12 cellular contexts compared by ENCODE assay signal in the genomic region with DNA sequence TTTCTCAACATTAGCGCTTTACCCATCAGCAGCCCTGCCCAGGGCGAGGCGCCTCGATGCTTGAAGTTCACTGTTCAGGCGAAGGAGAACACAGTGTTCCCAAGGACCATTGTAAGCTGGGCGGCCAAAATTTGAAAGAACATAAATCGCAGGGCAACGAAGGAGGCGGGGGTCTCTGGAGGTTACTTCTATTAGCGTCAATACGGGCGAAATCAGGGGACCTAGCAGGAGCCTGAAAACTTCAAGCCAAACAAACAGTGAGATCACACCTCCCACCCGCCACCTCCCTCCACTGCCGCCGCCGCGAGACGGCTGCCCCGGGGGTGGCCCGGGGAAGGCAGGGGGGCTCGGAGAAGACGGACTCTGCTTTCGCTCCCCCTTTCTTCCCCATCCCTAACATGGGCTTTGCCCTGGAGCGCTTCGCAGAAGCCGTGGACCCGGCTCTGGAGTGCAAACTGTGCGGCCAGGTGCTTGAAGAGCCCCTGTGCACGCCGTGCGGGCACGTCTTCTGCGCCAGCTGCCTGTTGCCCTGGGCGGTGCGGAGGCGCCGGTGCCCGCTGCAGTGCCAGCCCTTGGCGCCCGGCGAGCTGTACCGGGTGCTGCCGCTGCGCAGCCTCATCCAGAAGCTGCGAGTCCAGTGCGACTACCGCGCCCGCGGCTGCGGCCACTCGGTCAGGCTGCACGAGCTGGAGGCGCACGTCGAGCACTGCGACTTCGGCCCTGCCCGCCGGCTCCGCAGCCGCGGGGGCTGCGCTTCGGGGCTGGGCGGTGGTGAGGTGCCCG. TPM values are rescaled to one million over a fixed set of nuclear protein-coding genes. Genes with fewer than 3 reads are reported as not detected.
DNase-seq lines count a peak whose midpoint lies in the region; ATAC-seq, FAIRE-seq and TF ChIP-seq lines count a peak whose summit lies in the region.
"Had no signal": no experiment of that assay in that cellular context is flagged by ENCODE, and none has a peak within 500 bp of the region (broad histone marks: within the 10 kb centered on the region; RNA-seq: fewer than 3 reads in every experiment).

A gene (plus strand): TSS at position 263 of the 783 bp plus-strand sequence.

- no peak for TF ChIP-seq CTCF in GM06990 (IDR thresholded peaks at IDR 0.05; ENCODE audit: insufficient read depth, low read length, poor library complexity, severe bottlenecking)

- H3K27me3 ChIP-seq in GM06990 (replicated peaks; ENCODE audit: control insufficient read depth, insufficient read depth, low read length) (no peaks in the 10 kb centered on the region; the same call in 1 of the 2 replicates), small intestine (ENCODE audit: control insufficient read depth in 2 of 2, insufficient read depth in 2 of 2, low read length in 2 of 2) (peaks cover 8 to 19% of the 10 kb centered on the region in 2 donors)

- H3K9me3 ChIP-seq in T-helper 17 cell (ENCODE audit: control insufficient read depth, low read length, poor library complexity, severe bottlenecking): no peaks in the 10 kb centered on the region
- no peaks in the 10 kb centered on the region for H3K9me3 ChIP-seq in iPS-18c (ENCODE audit: control insufficient read depth, insufficient read depth, low read length)
- H3K9me3 ChIP-seq in small intestine (ENCODE audit: control insufficient read depth, low read depth): no peaks in the 10 kb centered on the region

- intact Hi-C loops in sciatic nerve (cut with DNase I): no loop called here

- no peak within 1 kb of the TSS for H3K4me3 ChIP-seq in GM06990 (replicated peaks; ENCODE audit: low read depth, low read length)
- peak within 1 kb of the TSS; percentile 62 for H3K4me3 ChIP-seq in iPS-18c (ENCODE audit: insufficient read depth, low read depth, low read length)
- peak within 1 kb of the TSS in 1 of 2 donors; percentile 26 for H3K4me3 ChIP-seq in small intestine (ENCODE audit: low read depth in 1 of 2, low read length in 2 of 2)

- H3K27ac Mint-ChIP-seq in T-helper 17 cell: no peak within 1 kb of the TSS
- H3K27ac Mint-ChIP-seq: IgD-negative memory B cell had no signal

- H3K27ac ChIP-seq in small intestine (ENCODE audit: low read depth in 1 of 2, low read length in 1 of 2): no peak within 1 kb of the TSS
- H3K27ac ChIP-seq: VCaP had no signal

- H3K4me3 Mint-ChIP-seq in T-helper 17 cell: peak within 1 kb of the TSS; percentile 2

- ATAC-seq in T-helper 17 cell (no peak), sciatic nerve (peak; percentile 76), GM21367 (IDR thresholded peaks at IDR 0.05; ENCODE audit: unreplicated experiment) (no peak), GM18870 (IDR thresholded peaks at IDR 0.05; ENCODE audit: unreplicated experiment) (no peak)

- peaks cover 5% of the 10 kb centered on the region for H3K4me1 Mint-ChIP-seq in T-helper 17 cell

- peaks cover 3% of the 10 kb centered on the region for H3K36me3 Mint-ChIP-seq in T-helper 17 cell (ENCODE audit: low read depth)
- H3K36me3 Mint-ChIP-seq: IgD-negative memory B cell had no signal

- WGBS in small intestine, 3 donors: 4 to 9% (median 7%) methylated on average over 43 to 67 of the region's 67 CpGs

- H3K36me3 ChIP-seq in GM06990 (ENCODE audit: control insufficient read depth, insufficient read depth, low read length) (no peaks in the 10 kb centered on the region), small intestine (ENCODE audit: control insufficient read depth in 2 of 2, insufficient read depth in 2 of 2, low read length in 2 of 2) (no peaks in the 10 kb centered on the region)

- DNase-seq in GM06990 (ENCODE audit: extremely low read depth, insufficient read length) (peak; percentile 14), T-helper 17 cell (no peak), sciatic nerve (ENCODE audit: low spot score) (peak; percentile 58), small intestine (no peak)
- no peak for DNase-seq in activated CD8-positive, alpha-beta memory T cell treated with anti-CD3 and anti-CD28 coated beads for 24 hours
- DNase-seq: erythroblast had no signal

- no peaks in the 10 kb centered on the region for H3K4me1 ChIP-seq in small intestine (ENCODE audit: control insufficient read depth in 2 of 2, insufficient read depth in 1 of 2, low read depth in 1 of 2, low read length in 1 of 2)

- peaks cover 40% of the 10 kb centered on the region for H3K27me3 Mint-ChIP-seq in T-helper 17 cell

- FAIRE-seq in small intestine (lab: Jason Lieb, UNC): no peak
- FAIRE-seq: GM12892 had no signal

RNA-seq across cellular contexts. Expression of the gene that starts here (rescaled TPM):
- total RNA-seq in T-helper 17 cell (not detected), sciatic nerve (38.5 TPM)
- polyA plus RNA-seq in small intestine: under 1 TPM in 2 of 3 donors, not detected in 1; 0.27 to 0.88 TPM
- polyA plus RNA-seq: IgD-negative memory B cell had no signal

Comparison
In these comparisons a context has a peak if more than half of its experiments do, and no peak if none do; other contexts are left out.
1. RNA of the gene that starts here (total RNA-seq): 38.5 TPM in sciatic nerve (single experiment); not detected in T-helper 17 cell; every median in the first group is over 10 times any median in the second.
2. DNase-seq: peak in GM06990 (single experiment) and sciatic nerve (single experiment); none in T-helper 17 cell (0 of 3), small intestine (single experiment) and activated CD8-positive, alpha-beta memory T cell treated with anti-CD3 and anti-CD28 coated beads for 24 hours (single experiment).